ENCODE assay signal across 10 cellular contexts in genomic region chr3:42476225-42477160, GRCh38. TPM values are rescaled to one million over a fixed set of nuclear protein-coding genes. Genes with fewer than 3 reads are reported as not detected.
DNase-seq lines count a peak whose midpoint lies in the region; ATAC-seq and TF ChIP-seq lines count a peak whose summit lies in the region.
"Had no signal": no experiment of that assay in that cellular context is flagged by ENCODE, and none has a peak within 500 bp of the region (broad histone marks: within the 10 kb centered on the region; RNA-seq: fewer than 3 reads in every experiment).

No MANE protein-coding gene starts in this region.

- H3K36me3 Mint-ChIP-seq in glutamatergic neuron (ENCODE audit: unreplicated experiment) = peaks cover 17% of the 10 kb centered on the region
- no peaks in the 10 kb centered on the region for H3K36me3 Mint-ChIP-seq in effector memory CD8-positive, alpha-beta T cell (ENCODE audit: insufficient read depth)

- ATAC-seq in effector memory CD8-positive, alpha-beta T cell (replicated peaks) = no peak

- H3K27me3 Mint-ChIP-seq in glutamatergic neuron (ENCODE audit: unreplicated experiment) = peaks cover 4% of the 10 kb centered on the region
- H3K27me3 Mint-ChIP-seq in effector memory CD8-positive, alpha-beta T cell = peaks cover 46 to 71% of the 10 kb centered on the region in 2 donors

- H3K27ac Mint-ChIP-seq in glutamatergic neuron (ENCODE audit: unreplicated experiment) = no peak overlapping the region
- H3K27ac Mint-ChIP-seq in effector memory CD8-positive, alpha-beta T cell = no peak overlapping the region

- H3K4me1 ChIP-seq in colonic mucosa = no peaks in the 10 kb centered on the region

- H3K36me3 ChIP-seq in colonic mucosa = no peaks in the 10 kb centered on the region
- H3K36me3 ChIP-seq: cardiac muscle cell had no signal

- H3K9me3 ChIP-seq in colonic mucosa = no peaks in the 10 kb centered on the region

- H3K4me3 Mint-ChIP-seq in glutamatergic neuron (ENCODE audit: unreplicated experiment) = no peak overlapping the region
- no peak overlapping the region for H3K4me3 Mint-ChIP-seq in effector memory CD8-positive, alpha-beta T cell

- no peak for TF ChIP-seq CTCF in LNCaP clone FGC (IDR thresholded peaks at IDR 0.05; ENCODE audit: control insufficient read depth, extremely low read depth, insufficient read depth)
- TF ChIP-seq CTCF in colonic mucosa (IDR thresholded peaks at IDR 0.05) = no peak
- no peak for TF ChIP-seq CTCF in glutamatergic neuron (IDR thresholded peaks at IDR 0.05; ENCODE audit: partially characterized antibody, unreplicated experiment)

- DNase-seq in AML-193 (lab: John Stamatoyannopoulos, UW) (peak; percentile 46 to 64), LNCaP clone FGC (ENCODE audit: low read depth) (peak; percentile 98), colonic mucosa (peak; percentile 54), mucosa of gallbladder (ENCODE audit: low spot score) (peak; percentile 88), Kasumi-1 (lab: John Stamatoyannopoulos, UW) (no peak), glutamatergic neuron (no peak), cerebellum (ENCODE audit: low spot score) (no peak)
- no peak for DNase-seq in effector memory CD8-positive, alpha-beta T cell
- DNase-seq: DND-41 had no signal

- H3K27ac ChIP-seq in colonic mucosa = no peak overlapping the region
- H3K27ac ChIP-seq: cardiac muscle cell had no signal

- no peak overlapping the region for H3K9ac ChIP-seq in colonic mucosa (ENCODE audit: low read depth in 2 of 2, low read length in 2 of 2)

- H3K4me3 ChIP-seq in LNCaP clone FGC (ENCODE audit: low read depth, low read length) = no peak overlapping the region
- H3K4me3 ChIP-seq in colonic mucosa = no peak overlapping the region
- H3K4me3 ChIP-seq: cardiac muscle cell had no signal

- peaks cover 3% of the 10 kb centered on the region for H3K4me1 Mint-ChIP-seq in glutamatergic neuron (ENCODE audit: low read depth, unreplicated experiment)
- no peaks in the 10 kb centered on the region for H3K4me1 Mint-ChIP-seq in effector memory CD8-positive, alpha-beta T cell (ENCODE audit: low read depth in 2 of 2)

- intact Hi-C loops in colonic mucosa (cut with DNase I) = no loop called here

- H3K27me3 ChIP-seq in colonic mucosa = no peaks in the 10 kb centered on the region
- H3K27me3 ChIP-seq: cardiac muscle cell had no signal

- peaks cover 12% of the 10 kb centered on the region for H3K9me3 Mint-ChIP-seq in glutamatergic neuron (ENCODE audit: unreplicated experiment)
- H3K9me3 Mint-ChIP-seq in effector memory CD8-positive, alpha-beta T cell = peaks cover 6 to 10% of the 10 kb centered on the region in 2 donors

RNA-seq across cellular contexts. Expression of gene VIPR1, which starts 25.9 kb away (rescaled TPM):
- total RNA-seq in colonic mucosa = 10 to 100 TPM; 74.2 to 98.0 TPM
- total RNA-seq in mucosa of gallbladder = 91.7 TPM
- total RNA-seq in glutamatergic neuron (ENCODE audit: unreplicated experiment) = not detected
- total RNA-seq in cerebellum = 2.0 TPM

Comparison
In these comparisons a context has a peak if more than half of its experiments do, and no peak if none do; other contexts are left out.
1. DNase-seq: peak in AML-193 (2 of 2), LNCaP clone FGC (single experiment), colonic mucosa (single experiment) and mucosa of gallbladder (single experiment); none in Kasumi-1 (0 of 2), glutamatergic neuron (single experiment), cerebellum (single experiment) and effector memory CD8-positive, alpha-beta T cell (0 of 3).
2. RNA of gene VIPR1, which starts 25.9 kb away (total RNA-seq): 74.2 to 98.0 TPM in colonic mucosa and 91.7 TPM in mucosa of gallbladder (single experiment); 2.0 TPM in cerebellum (single experiment) and not detected in glutamatergic neuron (single experiment); every median in the first group is over 10 times any median in the second.